Comparison of ENCODE assay signal across 1 cellular context in the genomic region with DNA sequence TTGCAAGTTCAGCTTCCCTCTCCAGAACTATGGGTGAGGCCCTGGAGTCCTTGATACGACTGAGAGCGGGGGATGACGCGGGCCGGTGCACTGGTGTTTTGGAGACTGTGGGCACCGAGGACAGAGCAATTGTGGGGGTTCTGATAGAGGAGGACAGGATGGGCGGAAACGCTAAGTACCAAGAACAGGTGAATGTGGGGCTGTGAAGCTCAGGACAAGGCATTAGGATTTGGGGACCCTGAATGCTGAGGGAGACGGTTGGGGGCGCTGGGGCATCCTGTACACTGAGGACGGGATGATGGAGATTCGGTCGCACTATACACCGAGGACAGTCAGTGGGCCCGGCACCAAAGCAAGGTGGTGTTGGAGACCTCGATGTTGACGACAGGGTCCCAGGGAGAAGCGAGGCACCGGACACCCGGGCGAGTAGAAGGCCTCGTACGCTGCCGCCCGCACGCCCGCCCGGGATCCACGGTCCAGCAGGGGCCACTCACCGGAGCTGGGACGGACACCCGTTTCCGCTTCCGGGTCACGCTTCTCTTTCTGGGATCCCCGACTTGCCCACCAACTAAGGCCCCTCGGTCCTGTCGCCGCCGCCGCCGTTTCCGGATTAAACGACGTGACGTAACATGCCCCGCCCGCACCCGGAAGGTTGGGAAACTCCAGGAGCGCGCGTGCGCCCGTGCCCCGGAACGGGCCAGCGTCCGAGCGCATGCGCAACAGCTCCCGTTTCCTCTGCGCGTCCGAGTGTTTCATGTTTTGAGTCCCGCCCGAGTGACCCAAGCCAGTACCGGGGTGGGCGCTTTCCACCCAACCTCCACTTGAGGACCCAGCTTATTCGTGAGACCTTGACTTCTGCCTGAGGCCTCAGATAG.
A peak's percentile ranks its signal among the peaks of the same experiment; 100 is the strongest.
TF ChIP-seq lines count a peak whose summit lies in the region.

TSS of gene CHMP2A (minus strand) at position 612 of the 875 bp plus-strand sequence. CDS start 893 bp downstream, outside the sequence.

TF ChIP-seq in WTC11, 78 proteins besides CTCF, POLR2A, EP300 and RAD21 (continued from another document and continues in another):
- no peak for TF ChIP-seq GRHL2 (CRISPR knock-in tag; IDR thresholded peaks at IDR 0.05; ENCODE audit: insufficient replicate concordance, severe bottlenecking)
- TF ChIP-seq SP1 (CRISPR knock-in tag; conservative IDR thresholded peaks at IDR 0.05) = peak; percentile 88
- 0 out of 2 replicates have a peak, but pooled peaks have one; percentile 21 for TF ChIP-seq ZNF281 (CRISPR knock-in tag; IDR thresholded peaks at IDR 0.05)
- peak; percentile 99 for TF ChIP-seq ZNF416 (CRISPR knock-in tag; IDR thresholded peaks at IDR 0.05)
- no peak for TF ChIP-seq ATF1 (CRISPR knock-in tag; IDR thresholded peaks at IDR 0.05)
- TF ChIP-seq, protein P1, sequence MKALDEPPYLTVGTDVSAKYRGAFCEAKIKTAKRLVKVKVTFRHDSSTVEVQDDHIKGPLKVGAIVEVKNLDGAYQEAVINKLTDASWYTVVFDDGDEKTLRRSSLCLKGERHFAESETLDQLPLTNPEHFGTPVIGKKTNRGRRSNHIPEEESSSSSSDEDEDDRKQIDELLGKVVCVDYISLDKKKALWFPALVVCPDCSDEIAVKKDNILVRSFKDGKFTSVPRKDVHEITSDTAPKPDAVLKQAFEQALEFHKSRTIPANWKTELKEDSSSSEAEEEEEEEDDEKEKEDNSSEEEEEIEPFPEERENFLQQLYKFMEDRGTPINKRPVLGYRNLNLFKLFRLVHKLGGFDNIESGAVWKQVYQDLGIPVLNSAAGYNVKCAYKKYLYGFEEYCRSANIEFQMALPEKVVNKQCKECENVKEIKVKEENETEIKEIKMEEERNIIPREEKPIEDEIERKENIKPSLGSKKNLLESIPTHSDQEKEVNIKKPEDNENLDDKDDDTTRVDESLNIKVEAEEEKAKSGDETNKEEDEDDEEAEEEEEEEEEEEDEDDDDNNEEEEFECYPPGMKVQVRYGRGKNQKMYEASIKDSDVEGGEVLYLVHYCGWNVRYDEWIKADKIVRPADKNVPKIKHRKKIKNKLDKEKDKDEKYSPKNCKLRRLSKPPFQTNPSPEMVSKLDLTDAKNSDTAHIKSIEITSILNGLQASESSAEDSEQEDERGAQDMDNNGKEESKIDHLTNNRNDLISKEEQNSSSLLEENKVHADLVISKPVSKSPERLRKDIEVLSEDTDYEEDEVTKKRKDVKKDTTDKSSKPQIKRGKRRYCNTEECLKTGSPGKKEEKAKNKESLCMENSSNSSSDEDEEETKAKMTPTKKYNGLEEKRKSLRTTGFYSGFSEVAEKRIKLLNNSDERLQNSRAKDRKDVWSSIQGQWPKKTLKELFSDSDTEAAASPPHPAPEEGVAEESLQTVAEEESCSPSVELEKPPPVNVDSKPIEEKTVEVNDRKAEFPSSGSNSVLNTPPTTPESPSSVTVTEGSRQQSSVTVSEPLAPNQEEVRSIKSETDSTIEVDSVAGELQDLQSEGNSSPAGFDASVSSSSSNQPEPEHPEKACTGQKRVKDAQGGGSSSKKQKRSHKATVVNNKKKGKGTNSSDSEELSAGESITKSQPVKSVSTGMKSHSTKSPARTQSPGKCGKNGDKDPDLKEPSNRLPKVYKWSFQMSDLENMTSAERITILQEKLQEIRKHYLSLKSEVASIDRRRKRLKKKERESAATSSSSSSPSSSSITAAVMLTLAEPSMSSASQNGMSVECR (CRISPR knock-in tag; IDR thresholded peaks at IDR 0.05; ENCODE audit: borderline replicate concordance) = no peak
- no peak for TF ChIP-seq ZSCAN18 (CRISPR knock-in tag; IDR thresholded peaks at IDR 0.05)
- TF ChIP-seq USF2 (CRISPR knock-in tag; IDR thresholded peaks at IDR 0.05) = peak; percentile 50; the same call in 1 of the 2 replicates
- TF ChIP-seq E2F5 (CRISPR knock-in tag; IDR thresholded peaks at IDR 0.05) = 0 out of 2 replicates have a peak, but pooled peaks have one; percentile 35
- peak; percentile 97 for TF ChIP-seq NR2C2 (CRISPR knock-in tag; IDR thresholded peaks at IDR 0.05)
- peak; percentile 79; the same call in 1 of the 2 replicates for TF ChIP-seq AFF4 (CRISPR knock-in tag; IDR thresholded peaks at IDR 0.05; ENCODE audit: borderline replicate concordance)
- peak; percentile 97 for TF ChIP-seq NFATC4 (CRISPR knock-in tag; IDR thresholded peaks at IDR 0.05)
- TF ChIP-seq ZMAT4 (CRISPR knock-in tag; IDR thresholded peaks at IDR 0.05) = peak; percentile 95
- TF ChIP-seq TEAD4 (CRISPR knock-in tag; IDR thresholded peaks at IDR 0.05) = no peak
- TF ChIP-seq ZNF423 (CRISPR knock-in tag; IDR thresholded peaks at IDR 0.05) = no peak
- peak; percentile 64; the same call in 1 of the 2 replicates for TF ChIP-seq MYBL2 (CRISPR knock-in tag; IDR thresholded peaks at IDR 0.05)
- TF ChIP-seq SMAD4 (CRISPR knock-in tag; IDR thresholded peaks at IDR 0.05) = no peak
- TF ChIP-seq ZNF425 (CRISPR knock-in tag; conservative IDR thresholded peaks at IDR 0.05) = peak; percentile 27
- peak; percentile 14; the same call in 1 of the 2 replicates for TF ChIP-seq NR1H2 (CRISPR knock-in tag; IDR thresholded peaks at IDR 0.05)
- TF ChIP-seq ZNF232 (CRISPR knock-in tag; IDR thresholded peaks at IDR 0.05) = 0 out of 2 replicates have a peak, but pooled peaks have one; percentile 76
- TF ChIP-seq CREM (CRISPR knock-in tag; IDR thresholded peaks at IDR 0.05) = peak; percentile 90
- 0 out of 2 replicates have a peak, but pooled peaks have one; percentile 47 for TF ChIP-seq ESRRA (CRISPR knock-in tag; IDR thresholded peaks at IDR 0.05; ENCODE audit: borderline replicate concordance)
- TF ChIP-seq MAX (CRISPR knock-in tag; IDR thresholded peaks at IDR 0.05) = peak; percentile 72; the same call in 1 of the 2 replicates
- TF ChIP-seq, protein P2, sequence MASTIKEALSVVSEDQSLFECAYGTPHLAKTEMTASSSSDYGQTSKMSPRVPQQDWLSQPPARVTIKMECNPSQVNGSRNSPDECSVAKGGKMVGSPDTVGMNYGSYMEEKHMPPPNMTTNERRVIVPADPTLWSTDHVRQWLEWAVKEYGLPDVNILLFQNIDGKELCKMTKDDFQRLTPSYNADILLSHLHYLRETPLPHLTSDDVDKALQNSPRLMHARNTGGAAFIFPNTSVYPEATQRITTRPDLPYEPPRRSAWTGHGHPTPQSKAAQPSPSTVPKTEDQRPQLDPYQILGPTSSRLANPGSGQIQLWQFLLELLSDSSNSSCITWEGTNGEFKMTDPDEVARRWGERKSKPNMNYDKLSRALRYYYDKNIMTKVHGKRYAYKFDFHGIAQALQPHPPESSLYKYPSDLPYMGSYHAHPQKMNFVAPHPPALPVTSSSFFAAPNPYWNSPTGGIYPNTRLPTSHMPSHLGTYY (CRISPR knock-in tag; IDR thresholded peaks at IDR 0.05) = peak; percentile 97
- TF ChIP-seq CBFB (CRISPR knock-in tag; IDR thresholded peaks at IDR 0.05; ENCODE audit: low read depth) = 0 out of 2 replicates have a peak, but pooled peaks have one; percentile 57
- TF ChIP-seq TEAD1 (CRISPR knock-in tag; IDR thresholded peaks at IDR 0.05) = peak; percentile 72; the same call in 1 of the 2 replicates
- TF ChIP-seq JAZF1 (CRISPR knock-in tag; IDR thresholded peaks at IDR 0.05) = 0 out of 2 replicates have a peak, but pooled peaks have one; percentile 61
- TF ChIP-seq ELF4 (CRISPR knock-in tag; IDR thresholded peaks at IDR 0.05; ENCODE audit: low read depth) = no peak
- no peak for TF ChIP-seq ZNF263 (CRISPR knock-in tag; IDR thresholded peaks at IDR 0.05; ENCODE audit: low read depth)
- peak; percentile 88; the same call in 1 of the 2 replicates for TF ChIP-seq SMAD3 (CRISPR knock-in tag; IDR thresholded peaks at IDR 0.05; ENCODE audit: borderline replicate concordance)
